8 cellular contexts compared by ENCODE assay signal in genomic region chr2:43127208-43127940, GRCh38.
DNase-seq lines count a peak whose midpoint lies in the region; ATAC-seq and TF ChIP-seq lines count a peak whose summit lies in the region.

No MANE protein-coding gene starts in this region.

- peak; percentile 43 for DNase-seq in EH (ENCODE audit: low read depth)
- DNase-seq in activated CD4-positive, alpha-beta T cell treated with anti-CD3 and anti-CD28 coated beads, Interleukin-2, amount 10 ng/mL, durations not matched to agents 24 days and 14 days, result peak; percentile 96
- DNase-seq in dermis blood vessel endothelial cell, result peak; percentile 70
- peak; percentile 53 for DNase-seq in mucosa of gallbladder (ENCODE audit: low spot score)
- no peak for DNase-seq in amniotic stem cell (lab: John Stamatoyannopoulos, UW)

- no peak overlapping the region for H3K4me2 ChIP-seq in Loucy (ENCODE audit: low read depth, low read length, poor library complexity, severe bottlenecking)

- no peaks in the 10 kb centered on the region for H3K27me3 ChIP-seq in Loucy (ENCODE audit: insufficient read depth, low read length, poor library complexity, severe bottlenecking)

- peaks cover 47% of the 10 kb centered on the region for H3K4me1 ChIP-seq in Loucy (ENCODE audit: insufficient read depth, low read length, poor library complexity, severe bottlenecking)

- no peaks in the 10 kb centered on the region for H3K9me3 ChIP-seq in Loucy (ENCODE audit: insufficient read depth, low read depth, low read length)

- intact Hi-C loops in activated CD4-positive, alpha-beta T cell treated with anti-CD3 and anti-CD28 coated beads, Interleukin-2, amount 10 ng/mL, durations not matched to agents 24 days and 14 days (cut with micrococcal nuclease), result loop anchor here (1.0 to 5.0 kb wide), 3 partner anchors 70 to 165 kb away; no protein-coding TSS in a partner anchor

- H3K36me3 ChIP-seq in Loucy (ENCODE audit: insufficient read depth, low read length), result no peaks in the 10 kb centered on the region

- H3K27ac Mint-ChIP-seq in activated CD4-positive, alpha-beta T cell treated with anti-CD3 and anti-CD28 coated beads, Interleukin-2, amount 10 ng/mL, durations not matched to agents 24 days and 14 days, result peak overlapping the region; percentile 5
- peak overlapping the region; percentile 66 for H3K27ac Mint-ChIP-seq in stimulated activated memory B cell treated with anti-CD40 and anti-IgM and Interleukin-4, amounts not matched to agents 10 μg/mL and 1 μg/mL and 100 μg/mL, for 72 hours

- no peak overlapping the region for H3K9ac ChIP-seq in Loucy (ENCODE audit: low read depth, low read length, poor library complexity, severe bottlenecking)

- peaks cover 61% of the 10 kb centered on the region for H3K4me1 Mint-ChIP-seq in activated CD4-positive, alpha-beta T cell treated with anti-CD3 and anti-CD28 coated beads, Interleukin-2, amount 10 ng/mL, durations not matched to agents 24 days and 14 days
- H3K4me1 Mint-ChIP-seq in stimulated activated memory B cell treated with anti-CD40 and anti-IgM and Interleukin-4, amounts not matched to agents 10 μg/mL and 1 μg/mL and 100 μg/mL, for 72 hours, result peaks cover 81% of the 10 kb centered on the region

- no peaks in the 10 kb centered on the region for H3K9me3 Mint-ChIP-seq in activated CD4-positive, alpha-beta T cell treated with anti-CD3 and anti-CD28 coated beads, Interleukin-2, amount 10 ng/mL, durations not matched to agents 24 days and 14 days
- H3K9me3 Mint-ChIP-seq in stimulated activated memory B cell treated with anti-CD40 and anti-IgM and Interleukin-4, amounts not matched to agents 10 μg/mL and 1 μg/mL and 100 μg/mL, for 72 hours, result no peaks in the 10 kb centered on the region

- H3K4me3 ChIP-seq in Loucy (ENCODE audit: low read length, poor library complexity, severe bottlenecking), result no peak overlapping the region

- peak; percentile 34 for ATAC-seq in stimulated activated memory B cell treated with anti-CD40 and anti-IgM and Interleukin-4, amounts not matched to agents 10 μg/mL and 1 μg/mL and 100 μg/mL, for 72 hours
- ATAC-seq in GM21528 (IDR thresholded peaks at IDR 0.05; ENCODE audit: low FRiP score, unreplicated experiment), result no peak

- H3K9me2 ChIP-seq in Loucy (replicated peaks; ENCODE audit: low read depth, low read length), result no peaks in the 10 kb centered on the region

- H3K36me3 Mint-ChIP-seq in activated CD4-positive, alpha-beta T cell treated with anti-CD3 and anti-CD28 coated beads, Interleukin-2, amount 10 ng/mL, durations not matched to agents 24 days and 14 days (ENCODE audit: low read depth), result peaks cover 6% of the 10 kb centered on the region
- no peaks in the 10 kb centered on the region for H3K36me3 Mint-ChIP-seq in stimulated activated memory B cell treated with anti-CD40 and anti-IgM and Interleukin-4, amounts not matched to agents 10 μg/mL and 1 μg/mL and 100 μg/mL, for 72 hours

- H2AFZ ChIP-seq in Loucy (ENCODE audit: low read length), result no peak overlapping the region

- no peaks in the 10 kb centered on the region for H4K20me1 ChIP-seq in Loucy (ENCODE audit: insufficient read depth, low read length, poor library complexity, severe bottlenecking)

- H3K79me2 ChIP-seq in Loucy (ENCODE audit: insufficient read depth, low read length), result no peaks in the 10 kb centered on the region

- peak; percentile 62 for TF ChIP-seq CTCF in Loucy (conservative IDR thresholded peaks at IDR 0.05; ENCODE audit: low read length)

- H3K27me3 Mint-ChIP-seq in activated CD4-positive, alpha-beta T cell treated with anti-CD3 and anti-CD28 coated beads, Interleukin-2, amount 10 ng/mL, durations not matched to agents 24 days and 14 days, result no peaks in the 10 kb centered on the region
- H3K27me3 Mint-ChIP-seq in stimulated activated memory B cell treated with anti-CD40 and anti-IgM and Interleukin-4, amounts not matched to agents 10 μg/mL and 1 μg/mL and 100 μg/mL, for 72 hours, result no peaks in the 10 kb centered on the region

- H3F3A ChIP-seq in Loucy (ENCODE audit: low read depth), result peaks cover 7% of the 10 kb centered on the region; the same call in 1 of the 2 replicates

- peak overlapping the region; percentile 0 for H3K4me3 Mint-ChIP-seq in activated CD4-positive, alpha-beta T cell treated with anti-CD3 and anti-CD28 coated beads, Interleukin-2, amount 10 ng/mL, durations not matched to agents 24 days and 14 days
- H3K4me3 Mint-ChIP-seq in stimulated activated memory B cell treated with anti-CD40 and anti-IgM and Interleukin-4, amounts not matched to agents 10 μg/mL and 1 μg/mL and 100 μg/mL, for 72 hours, result no peak overlapping the region
